ENCODE assay signal across 17 cellular contexts in genomic region chr9:136621734-136622093, GRCh38.
"Had no signal": no experiment of that assay in that cellular context is flagged by ENCODE, and none has a peak within 500 bp of the region (broad histone marks: within the 10 kb centered on the region; RNA-seq: fewer than 3 reads in every experiment).

No MANE protein-coding gene starts in this region.

- H3K4me3 ChIP-seq: esophagus muscularis mucosa, thyroid gland, uterus had no signal

- H3K27ac ChIP-seq: esophagus muscularis mucosa, thyroid gland, uterus had no signal

- H3K9me3 ChIP-seq: esophagus muscularis mucosa, thyroid gland, uterus had no signal

- H3K4me1 Mint-ChIP-seq: WTC11 had no signal

- H3K27me3 ChIP-seq: esophagus muscularis mucosa, thyroid gland, uterus had no signal

- H3K36me3 ChIP-seq: esophagus muscularis mucosa, thyroid gland, uterus had no signal

- H3K27me3 Mint-ChIP-seq: activated naive CD8-positive, alpha-beta T cell had no signal

- H3K27ac Mint-ChIP-seq: activated CD8-positive, alpha-beta T cell treated with anti-CD3 and anti-CD28 coated beads, Interleukin-2, amount 10 ng/mL, durations not matched to agents 7 days and 5 days; activated naive CD8-positive, alpha-beta T cell; stimulated activated effector memory CD8-positive, alpha-beta T cell treated with anti-CD3 and anti-CD28 coated beads, Interleukin-12 subunit alpha, Interleukin-12 subunit beta, amount 100 ng/mL, for 72 hours; T-helper 17 cell; WTC11 had no signal

- H3K4me3 Mint-ChIP-seq: activated CD8-positive, alpha-beta T cell treated with anti-CD3 and anti-CD28 coated beads, Interleukin-2, amount 10 ng/mL, durations not matched to agents 7 days and 5 days; activated naive CD8-positive, alpha-beta T cell; mesothelial cell of epicardium; stimulated activated effector memory CD8-positive, alpha-beta T cell treated with anti-CD3 and anti-CD28 coated beads, Interleukin-12 subunit alpha, Interleukin-12 subunit beta, amount 100 ng/mL, for 72 hours; T-helper 17 cell; WTC11 had no signal

- H3K9me3 Mint-ChIP-seq: mesothelial cell of epicardium; stimulated activated effector memory CD8-positive, alpha-beta T cell treated with anti-CD3 and anti-CD28 coated beads, Interleukin-12 subunit alpha, Interleukin-12 subunit beta, amount 100 ng/mL, for 72 hours; WTC11 had no signal

- ATAC-seq: activated CD8-positive, alpha-beta T cell treated with anti-CD3 and anti-CD28 coated beads, Interleukin-2, amount 10 ng/mL, durations not matched to agents 7 days and 5 days; stimulated activated effector memory CD8-positive, alpha-beta T cell treated with anti-CD3 and anti-CD28 coated beads, Interleukin-12 subunit alpha, Interleukin-12 subunit beta, amount 100 ng/mL, for 72 hours; T-helper 17 cell; WTC11 had no signal

- H3K36me3 Mint-ChIP-seq: activated naive CD8-positive, alpha-beta T cell; mesothelial cell of epicardium; stimulated activated effector memory CD8-positive, alpha-beta T cell treated with anti-CD3 and anti-CD28 coated beads, Interleukin-12 subunit alpha, Interleukin-12 subunit beta, amount 100 ng/mL, for 72 hours; WTC11 had no signal

- DNase-seq: activated CD4-positive, alpha-beta T cell treated with anti-CD3 and anti-CD28 coated beads for 4 hours; activated CD8-positive, alpha-beta memory T cell treated with anti-CD3 and anti-CD28 coated beads, Interleukin-2, amount 50 U/mL, for 4 hours; activated CD8-positive, alpha-beta T cell treated with anti-CD3 and anti-CD28 coated beads, Interleukin-2, amount 10 ng/mL, durations not matched to agents 7 days and 5 days; activated gamma-delta T cell; activated T-cell treated with anti-CD3 and anti-CD28 coated beads, Interleukin-2, amount 50 U/mL, for 48 hours; amniotic stem cell; caudate nucleus; stimulated activated CD4-positive, alpha-beta T cell treated with anti-CD3 and anti-CD28 coated beads, Interleukin-12 subunit alpha, Interleukin-12 subunit beta, amount 100 ng/mL, for 4 hours; stimulated activated CD4-positive, alpha-beta T cell treated with anti-CD3 and anti-CD28 coated beads, Interleukin-2, amount 100 ng/mL, for 24 hours; T-helper 17 cell; thyroid gland; uterus had no signal
